7 cellular contexts compared by ENCODE assay signal in genomic region chr12:95473947-95474817, GRCh38. TPM values are rescaled to one million over a fixed set of nuclear protein-coding genes. Genes with fewer than 3 reads are reported as not detected.
A peak's percentile ranks its signal among the peaks of the same experiment; 100 is the strongest.
DNase-seq lines count a peak whose midpoint lies in the region; ATAC-seq, FAIRE-seq and TF ChIP-seq lines count a peak whose summit lies in the region.

Gene METAP2, plus strand, starts transcription at chr12:95474152. Its CDS starts 28 bp downstream, at chr12:95474180.

- peak; percentile 97 for ATAC-seq in HG02981 (IDR thresholded peaks at IDR 0.05; ENCODE audit: unreplicated experiment)

- peak within 1 kb of the TSS; percentile 56 for H3K4me3 ChIP-seq in astrocyte of the cerebellum (ENCODE audit: low read depth, low read length)

- FAIRE-seq in GM18507 (lab: Jason Lieb, UNC): peak; percentile 96

- DNase-seq in GM18507 (ENCODE audit: extremely low spot score, insufficient read length, low read depth) (peak; percentile 94), NCI-H2029 treated with DMSO at 0.1 percent for 48 hours (lab: John Stamatoyannopoulos, UW) (peak; percentile 88), T-helper 9 cell (peak; percentile 85), astrocyte of the cerebellum (ENCODE audit: low read depth) (peak; percentile 92), hepatic stellate cell (ENCODE audit: low spot score) (peak; percentile 93), renal cortical epithelial cell (ENCODE audit: low read depth) (peak; percentile 90)

- in situ Hi-C loops in astrocyte of the cerebellum (cut with HindIII; ENCODE audit: low sequenced_read_pairs): no loop called here

- TF ChIP-seq CTCF in astrocyte of the cerebellum (IDR thresholded peaks at IDR 0.05; ENCODE audit: low read depth, low read length, missing control alignments): no peak

RNA-seq across cellular contexts. Expression of gene METAP2, which starts in this region (rescaled TPM):
- 63.7 and 83.5 TPM in 2 replicates for total RNA-seq in renal cortical epithelial cell

Comparison
In these comparisons a context has a peak if more than half of its experiments do, and no peak if none do; other contexts are left out.
1. Peak in every context shown above with its lines: DNase-seq, ATAC-seq and H3K4me3 ChIP-seq.